ENCODE assay signal across 8 cellular contexts in the genomic region with DNA sequence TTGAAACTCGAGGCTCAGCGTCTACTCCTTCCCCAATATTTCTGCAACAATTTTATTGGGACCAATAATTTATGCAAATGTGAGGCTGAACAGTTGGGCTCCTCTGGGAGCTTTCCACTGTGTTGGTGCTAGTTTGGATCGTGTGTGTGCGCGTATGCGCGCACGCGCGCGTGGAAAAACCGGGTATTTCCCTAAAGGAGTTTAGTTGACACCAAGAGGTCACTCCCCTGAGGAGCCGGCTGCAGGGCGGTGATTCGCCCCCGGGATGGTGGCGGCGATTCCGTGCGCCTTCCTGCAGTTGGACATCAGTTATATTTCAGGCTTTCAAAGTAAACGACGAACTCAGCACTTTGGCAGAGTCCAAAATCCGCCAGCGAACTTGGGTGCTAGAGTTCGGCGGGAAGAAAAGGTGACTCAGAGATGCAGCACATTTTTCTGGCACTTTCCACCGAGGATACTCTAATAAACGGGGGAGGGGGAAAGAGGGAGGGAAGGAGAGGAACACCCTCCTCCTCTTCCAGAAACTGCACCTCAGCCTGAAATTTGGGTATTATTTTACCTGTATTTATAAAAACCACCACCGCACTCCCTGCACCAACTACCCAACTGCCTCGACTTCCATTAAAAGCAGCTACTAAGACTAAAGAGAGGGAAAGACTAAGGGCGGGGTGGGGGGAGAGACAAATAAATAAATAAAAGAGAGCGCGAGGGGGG.
DNase-seq lines count a peak whose midpoint lies in the region; ATAC-seq, FAIRE-seq and TF ChIP-seq lines count a peak whose summit lies in the region.

No MANE protein-coding gene starts in this region.

- no peaks in the 10 kb centered on the region for H3K9me3 ChIP-seq in HepG2 (ENCODE audit: low read length)

- FAIRE-seq in HepG2 (lab: Jason Lieb, UNC) = no peak

- 12% methylated on average over 33 of the region's 33 CpGs for WGBS in HepG2 (ENCODE audit: low lambda C conversion rate)

- H3K27ac ChIP-seq in HepG2 (ENCODE audit: extremely low read length, insufficient read depth, low read length) = no peak overlapping the region
- peak overlapping the region; percentile 95 for H3K27ac ChIP-seq in substantia nigra (ENCODE audit: low read depth, low read length, poor library complexity, severe bottlenecking)

- peak overlapping the region; percentile 80 for H3K4me3 Mint-ChIP-seq in MCF 10A (ENCODE audit: unreplicated experiment)

- H3K79me2 ChIP-seq in HepG2 (ENCODE audit: insufficient read depth, low read length) = no peaks in the 10 kb centered on the region

- H3K9me3 Mint-ChIP-seq in MCF 10A (ENCODE audit: unreplicated experiment) = no peaks in the 10 kb centered on the region

- peak overlapping the region; percentile 79 for H3K4me2 ChIP-seq in HepG2 (ENCODE audit: low read depth, low read length)

- H3K4me1 ChIP-seq in HepG2 (ENCODE audit: insufficient read depth, low read length) = peaks cover 9% of the 10 kb centered on the region

- H3K27me3 ChIP-seq in HepG2 (ENCODE audit: control insufficient read depth in 1 of 2, insufficient read depth in 2 of 2, low read length in 2 of 2) = peaks cover 0 to 31% of the 10 kb centered on the region in 2 experiments; a peak in 4 of 5 replicates

- no peak overlapping the region for H3K9ac ChIP-seq in HepG2 (ENCODE audit: insufficient read depth, low read depth, low read length)

- ATAC-seq in HepG2 = peak; percentile 36; the same call in 2 of the 3 replicates
- no peak for ATAC-seq in HG03342 (IDR thresholded peaks at IDR 0.05; ENCODE audit: unreplicated experiment)
- ATAC-seq in HG03196 (IDR thresholded peaks at IDR 0.05; ENCODE audit: unreplicated experiment) = no peak

- H3K27me3 Mint-ChIP-seq in MCF 10A (ENCODE audit: insufficient read depth, unreplicated experiment) = no peaks in the 10 kb centered on the region

- in situ Hi-C loops in HepG2 (cut with HindIII; ENCODE audit: extremely low pct_ligation_motif_present, low pct_unique_long_range_greater_than_20kb) = no loop called here

- peak overlapping the region; percentile 31 to 58 (median 55) for H3K4me3 ChIP-seq in HepG2 (replicated peaks in 1 of 3; ENCODE audit: insufficient read depth in 1 of 3, low read depth in 2 of 3, low read length in 3 of 3)

- H3K36me3 Mint-ChIP-seq in MCF 10A (ENCODE audit: insufficient read depth, unreplicated experiment) = no peaks in the 10 kb centered on the region

- no peaks in the 10 kb centered on the region for H4K20me1 ChIP-seq in HepG2 (ENCODE audit: insufficient read depth, low read length)

- CTCF ChIA-PET in MCF 10A (lab: Yijun Ruan, JAX) (interaction anchor here (0.6 to 1.3 kb wide), 3 partner anchors 20 to 668 kb away, joined by 4 to 5 read pairs (median 5); no protein-coding TSS in a partner anchor), HepG2 (lab: Yijun Ruan, JAX; ENCODE audit: low intra/inter-chr PET ratio, low total read pairs) (no interaction called here)

- intact Hi-C loops in MCF 10A (cut with micrococcal nuclease) = no loop called here
- intact Hi-C loops in HepG2 (cut with micrococcal nuclease; ENCODE audit: unreplicated experiment) = no loop called here

- peaks cover 5% of the 10 kb centered on the region for H3K4me1 Mint-ChIP-seq in MCF 10A (ENCODE audit: insufficient read depth, unreplicated experiment)

- TF ChIP-seq RAD21 in HepG2 (CRISPR knock-in tag; IDR thresholded peaks at IDR 0.05) = no peak

- POLR2A ChIA-PET in MCF 10A (lab: Yijun Ruan, JAX) = interaction anchor here (0.6 to 1.5 kb wide), 4 partner anchors 221 to 386 kb away, joined by 3 to 5 read pairs (median 3); no protein-coding TSS in a partner anchor
- POLR2A ChIA-PET in HepG2 (lab: Yijun Ruan, JAX) = no interaction called here

- no TSS peak for BruUV-seq in MCF 10A (replicated peaks; lab: Mats Ljungman, UMichigan)
- BruUV-seq in HepG2 (replicated peaks; lab: Mats Ljungman, UMichigan) = no TSS peak

- H2AFZ ChIP-seq in HepG2 (ENCODE audit: low read length) = no peak overlapping the region

- no peak for TF ChIP-seq CTCF in MCF 10A (IDR thresholded peaks at IDR 0.05; ENCODE audit: unreplicated experiment)
- no peak for TF ChIP-seq CTCF in HepG2 (CRISPR knock-in tag; IDR thresholded peaks at IDR 0.05)

- TF ChIP-seq EP300 in HepG2 (IDR thresholded peaks at IDR 0.05; ENCODE audit: low read depth in 2 of 2, low read length in 2 of 2) (no peak), HepG2 (CRISPR knock-in tag; IDR thresholded peaks at IDR 0.05; ENCODE audit: borderline replicate concordance) (no peak)

- H3K27ac Mint-ChIP-seq in MCF 10A (ENCODE audit: low read depth, unreplicated experiment) = no peak overlapping the region

- peak; percentile 7 for DNase-seq in stimulated activated CD4-positive, alpha-beta T cell treated with anti-CD3 and anti-CD28 coated beads, Interleukin-15, amount 100 ng/mL, for 24 hours
- no peak for DNase-seq in stimulated activated CD4-positive, alpha-beta T cell treated with anti-CD3 and anti-CD28 coated beads, Interleukin-4, amount 100 ng/mL, for 1 hour
- DNase-seq in NCI-H2227 treated with DMSO at 0.1 percent for 48 hours (lab: John Stamatoyannopoulos, UW) (peak; percentile 77), MCF 10A (ENCODE audit: unreplicated experiment) (peak; percentile 46), HepG2 (ENCODE audit: low spot score) (peak; percentile 12), substantia nigra (lab: John Stamatoyannopoulos, UW) (peak in 41 of 49 donors; percentile 8 to 72 (median 40))

- no peak for TF ChIP-seq POLR2A in HepG2 (IDR thresholded peaks at IDR 0.05; ENCODE audit: insufficient read depth in 1 of 2, low read depth in 2 of 2, low read length in 2 of 2)

- H3K36me3 ChIP-seq in HepG2 (replicated peaks in 1 of 2; ENCODE audit: control insufficient read depth in 1 of 2, insufficient read depth in 2 of 2, low read length in 2 of 2) = no peaks in the 10 kb centered on the region

TF ChIP-seq in HepG2, 621 proteins besides CTCF, POLR2A, EP300 and RAD21 (continues in another document):
- TF ChIP-seq MAFK (conservative IDR thresholded peaks at IDR 0.05 in 1 of 2, IDR thresholded peaks at IDR 0.05 in 1 of 2; ENCODE audit: low read length in 2 of 2) (peak; percentile 51 to 70; a peak in 3 of 4 replicates), SP2 (CRISPR knock-in tag; IDR thresholded peaks at IDR 0.05) (no peak), FOSL2 (CRISPR knock-in tag; IDR thresholded peaks at IDR 0.05) (0 out of 2 replicates have a peak, but pooled peaks have one; percentile 30), ZBTB7B (CRISPR knock-in tag; IDR thresholded peaks at IDR 0.05) (no peak), ZNF777 (CRISPR knock-in tag; IDR thresholded peaks at IDR 0.05) (0 out of 2 replicates have a peak, but pooled peaks have one; percentile 8), ZBTB7A (CRISPR knock-in tag; IDR thresholded peaks at IDR 0.05) (no peak), MAFF (IDR thresholded peaks at IDR 0.05; ENCODE audit: low read depth, low read length) (peak; percentile 71), HNF4A (CRISPR knock-in tag; IDR thresholded peaks at IDR 0.05) (peak; percentile 8; the same call in 1 of the 2 replicates), ATF1 (CRISPR knock-in tag; IDR thresholded peaks at IDR 0.05) (no peak)
- TF ChIP-seq, protein P1, sequence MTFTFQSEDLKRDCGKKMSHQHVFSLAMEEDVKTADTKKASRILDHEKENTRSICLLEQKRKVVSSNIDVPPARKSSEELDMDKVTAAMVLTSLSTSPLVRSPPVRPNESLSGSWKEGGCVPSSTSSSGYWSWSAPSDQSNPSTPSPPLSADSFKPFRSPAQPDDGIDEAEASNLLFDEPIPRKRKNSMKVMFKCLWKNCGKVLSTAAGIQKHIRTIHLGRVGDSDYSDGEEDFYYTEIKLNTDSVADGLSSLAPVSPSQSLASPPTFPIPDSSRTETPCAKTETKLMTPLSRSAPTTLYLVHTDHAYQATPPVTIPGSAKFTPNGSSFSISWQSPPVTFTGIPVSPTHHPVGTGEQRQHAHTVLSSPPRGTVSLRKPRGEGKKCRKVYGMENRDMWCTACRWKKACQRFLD (CRISPR knock-in tag; IDR thresholded peaks at IDR 0.05; ENCODE audit: borderline replicate concordance) = 0 out of 2 replicates have a peak, but pooled peaks have one; percentile 26
- TF ChIP-seq, protein P2, sequence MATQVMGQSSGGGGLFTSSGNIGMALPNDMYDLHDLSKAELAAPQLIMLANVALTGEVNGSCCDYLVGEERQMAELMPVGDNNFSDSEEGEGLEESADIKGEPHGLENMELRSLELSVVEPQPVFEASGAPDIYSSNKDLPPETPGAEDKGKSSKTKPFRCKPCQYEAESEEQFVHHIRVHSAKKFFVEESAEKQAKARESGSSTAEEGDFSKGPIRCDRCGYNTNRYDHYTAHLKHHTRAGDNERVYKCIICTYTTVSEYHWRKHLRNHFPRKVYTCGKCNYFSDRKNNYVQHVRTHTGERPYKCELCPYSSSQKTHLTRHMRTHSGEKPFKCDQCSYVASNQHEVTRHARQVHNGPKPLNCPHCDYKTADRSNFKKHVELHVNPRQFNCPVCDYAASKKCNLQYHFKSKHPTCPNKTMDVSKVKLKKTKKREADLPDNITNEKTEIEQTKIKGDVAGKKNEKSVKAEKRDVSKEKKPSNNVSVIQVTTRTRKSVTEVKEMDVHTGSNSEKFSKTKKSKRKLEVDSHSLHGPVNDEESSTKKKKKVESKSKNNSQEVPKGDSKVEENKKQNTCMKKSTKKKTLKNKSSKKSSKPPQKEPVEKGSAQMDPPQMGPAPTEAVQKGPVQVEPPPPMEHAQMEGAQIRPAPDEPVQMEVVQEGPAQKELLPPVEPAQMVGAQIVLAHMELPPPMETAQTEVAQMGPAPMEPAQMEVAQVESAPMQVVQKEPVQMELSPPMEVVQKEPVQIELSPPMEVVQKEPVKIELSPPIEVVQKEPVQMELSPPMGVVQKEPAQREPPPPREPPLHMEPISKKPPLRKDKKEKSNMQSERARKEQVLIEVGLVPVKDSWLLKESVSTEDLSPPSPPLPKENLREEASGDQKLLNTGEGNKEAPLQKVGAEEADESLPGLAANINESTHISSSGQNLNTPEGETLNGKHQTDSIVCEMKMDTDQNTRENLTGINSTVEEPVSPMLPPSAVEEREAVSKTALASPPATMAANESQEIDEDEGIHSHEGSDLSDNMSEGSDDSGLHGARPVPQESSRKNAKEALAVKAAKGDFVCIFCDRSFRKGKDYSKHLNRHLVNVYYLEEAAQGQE (IDR thresholded peaks at IDR 0.05; ENCODE audit: borderline replicate concordance in 1 of 2, low read depth in 1 of 2, low read length in 2 of 2) = peak in 1 of 2 experiments; percentile 76; a peak in 2 of 4 replicates
- TF ChIP-seq, protein P3, sequence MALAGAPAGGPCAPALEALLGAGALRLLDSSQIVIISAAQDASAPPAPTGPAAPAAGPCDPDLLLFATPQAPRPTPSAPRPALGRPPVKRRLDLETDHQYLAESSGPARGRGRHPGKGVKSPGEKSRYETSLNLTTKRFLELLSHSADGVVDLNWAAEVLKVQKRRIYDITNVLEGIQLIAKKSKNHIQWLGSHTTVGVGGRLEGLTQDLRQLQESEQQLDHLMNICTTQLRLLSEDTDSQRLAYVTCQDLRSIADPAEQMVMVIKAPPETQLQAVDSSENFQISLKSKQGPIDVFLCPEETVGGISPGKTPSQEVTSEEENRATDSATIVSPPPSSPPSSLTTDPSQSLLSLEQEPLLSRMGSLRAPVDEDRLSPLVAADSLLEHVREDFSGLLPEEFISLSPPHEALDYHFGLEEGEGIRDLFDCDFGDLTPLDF (CRISPR knock-in tag; IDR thresholded peaks at IDR 0.05) = no peak
